Comparison of ENCODE assay signal across 9 cellular contexts in genomic region chr6:152338335-152339125, GRCh38.
A peak's percentile ranks its signal among the peaks of the same experiment; 100 is the strongest.
DNase-seq lines count a peak whose midpoint lies in the region; ATAC-seq and TF ChIP-seq lines count a peak whose summit lies in the region.
"Had no signal": no experiment of that assay in that cellular context is flagged by ENCODE, and none has a peak within 500 bp of the region (broad histone marks: within the 10 kb centered on the region; RNA-seq: fewer than 3 reads in every experiment).

No MANE protein-coding gene starts in this region.

- H3K4me1 ChIP-seq in lower lobe of right lung = no peaks in the 10 kb centered on the region

- H3K36me3 ChIP-seq in lower lobe of right lung = peaks cover 90% of the 10 kb centered on the region

- intact Hi-C loops in lower lobe of right lung (cut with DNase I) = no loop called here

- H3K27ac ChIP-seq in lower lobe of right lung = no peak overlapping the region
- H3K27ac ChIP-seq: epithelial cell of prostate had no signal

- DNase-seq in GM03348 (ENCODE audit: low spot score) = peak; percentile 62
- DNase-seq in activated CD4-positive, CD25-positive, alpha-beta regulatory T cell (lab: John Stamatoyannopoulos, UW) = peak in 3 of 4 experiments; percentile 17 to 28 (median 24)
- peak; percentile 55 for DNase-seq in cerebellar cortex (ENCODE audit: low spot score)
- no peak for DNase-seq in lower lobe of right lung
- peak; percentile 53 for DNase-seq in stimulated activated CD8-positive, alpha-beta memory T cell treated with anti-CD3 and anti-CD28 coated beads, Interleukin-15, amount 100 ng/mL, for 1 hour (ENCODE audit: low read depth)
- no peak for DNase-seq in KG1 (lab: John Stamatoyannopoulos, UW)

- TF ChIP-seq RAD21 in Ishikawa (IDR thresholded peaks at IDR 0.05; ENCODE audit: low read depth) = peak; percentile 61

- H3K27me3 ChIP-seq in lower lobe of right lung (ENCODE audit: low read depth) = no peaks in the 10 kb centered on the region

- no peak overlapping the region for H3K4me3 ChIP-seq in lower lobe of right lung

- no peaks in the 10 kb centered on the region for H3K9me3 ChIP-seq in lower lobe of right lung

- TF ChIP-seq EP300 in Ishikawa (IDR thresholded peaks at IDR 0.05; ENCODE audit: borderline replicate concordance) = no peak

- ATAC-seq in GM21576 (IDR thresholded peaks at IDR 0.05; ENCODE audit: unreplicated experiment) = peak; percentile 89
- ATAC-seq in lower lobe of right lung = peak; percentile 79 to 90

- peak; percentile 91 for TF ChIP-seq CTCF in lower lobe of right lung (IDR thresholded peaks at IDR 0.05)

TF ChIP-seq in Ishikawa, 13 proteins besides CTCF, POLR2A, EP300 and RAD21:
- TF ChIP-seq NFIC (IDR thresholded peaks at IDR 0.05) (no peak), MAX (IDR thresholded peaks at IDR 0.05) (no peak), YY1 (IDR thresholded peaks at IDR 0.05; ENCODE audit: low read depth) (no peak), EGR1 (IDR thresholded peaks at IDR 0.05) (no peak), CREB1 (IDR thresholded peaks at IDR 0.05; ENCODE audit: low read depth) (no peak), TCF12 (IDR thresholded peaks at IDR 0.05; ENCODE audit: low read depth) (no peak), FOXM1 (IDR thresholded peaks at IDR 0.05; ENCODE audit: borderline replicate concordance, low read depth) (no peak), CEBPB (IDR thresholded peaks at IDR 0.05) (no peak), TAF1 (IDR thresholded peaks at IDR 0.05; ENCODE audit: low read depth) (no peak), ZBTB7A (IDR thresholded peaks at IDR 0.05; ENCODE audit: low read depth) (no peak), TEAD4 (IDR thresholded peaks at IDR 0.05) (no peak)
- TF ChIP-seq, protein P1, sequence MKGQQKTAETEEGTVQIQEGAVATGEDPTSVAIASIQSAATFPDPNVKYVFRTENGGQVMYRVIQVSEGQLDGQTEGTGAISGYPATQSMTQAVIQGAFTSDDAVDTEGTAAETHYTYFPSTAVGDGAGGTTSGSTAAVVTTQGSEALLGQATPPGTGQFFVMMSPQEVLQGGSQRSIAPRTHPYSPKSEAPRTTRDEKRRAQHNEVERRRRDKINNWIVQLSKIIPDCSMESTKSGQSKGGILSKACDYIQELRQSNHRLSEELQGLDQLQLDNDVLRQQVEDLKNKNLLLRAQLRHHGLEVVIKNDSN (IDR thresholded peaks at IDR 0.05) = no peak
- TF ChIP-seq, protein P2, sequence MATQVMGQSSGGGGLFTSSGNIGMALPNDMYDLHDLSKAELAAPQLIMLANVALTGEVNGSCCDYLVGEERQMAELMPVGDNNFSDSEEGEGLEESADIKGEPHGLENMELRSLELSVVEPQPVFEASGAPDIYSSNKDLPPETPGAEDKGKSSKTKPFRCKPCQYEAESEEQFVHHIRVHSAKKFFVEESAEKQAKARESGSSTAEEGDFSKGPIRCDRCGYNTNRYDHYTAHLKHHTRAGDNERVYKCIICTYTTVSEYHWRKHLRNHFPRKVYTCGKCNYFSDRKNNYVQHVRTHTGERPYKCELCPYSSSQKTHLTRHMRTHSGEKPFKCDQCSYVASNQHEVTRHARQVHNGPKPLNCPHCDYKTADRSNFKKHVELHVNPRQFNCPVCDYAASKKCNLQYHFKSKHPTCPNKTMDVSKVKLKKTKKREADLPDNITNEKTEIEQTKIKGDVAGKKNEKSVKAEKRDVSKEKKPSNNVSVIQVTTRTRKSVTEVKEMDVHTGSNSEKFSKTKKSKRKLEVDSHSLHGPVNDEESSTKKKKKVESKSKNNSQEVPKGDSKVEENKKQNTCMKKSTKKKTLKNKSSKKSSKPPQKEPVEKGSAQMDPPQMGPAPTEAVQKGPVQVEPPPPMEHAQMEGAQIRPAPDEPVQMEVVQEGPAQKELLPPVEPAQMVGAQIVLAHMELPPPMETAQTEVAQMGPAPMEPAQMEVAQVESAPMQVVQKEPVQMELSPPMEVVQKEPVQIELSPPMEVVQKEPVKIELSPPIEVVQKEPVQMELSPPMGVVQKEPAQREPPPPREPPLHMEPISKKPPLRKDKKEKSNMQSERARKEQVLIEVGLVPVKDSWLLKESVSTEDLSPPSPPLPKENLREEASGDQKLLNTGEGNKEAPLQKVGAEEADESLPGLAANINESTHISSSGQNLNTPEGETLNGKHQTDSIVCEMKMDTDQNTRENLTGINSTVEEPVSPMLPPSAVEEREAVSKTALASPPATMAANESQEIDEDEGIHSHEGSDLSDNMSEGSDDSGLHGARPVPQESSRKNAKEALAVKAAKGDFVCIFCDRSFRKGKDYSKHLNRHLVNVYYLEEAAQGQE (IDR thresholded peaks at IDR 0.05; ENCODE audit: low read depth) = no peak

Comparison
In these comparisons a context has a peak if more than half of its experiments do, and no peak if none do; other contexts are left out.
1. DNase-seq: peak in GM03348 (single experiment), activated CD4-positive, CD25-positive, alpha-beta regulatory T cell (3 of 4), cerebellar cortex (single experiment) and stimulated activated CD8-positive, alpha-beta memory T cell treated with anti-CD3 and anti-CD28 coated beads, Interleukin-15, amount 100 ng/mL, for 1 hour (single experiment); none in lower lobe of right lung (single experiment) and KG1 (single experiment).